ENCODE assay signal across 33 cellular contexts in genomic region chr10:25582961-25583360, GRCh38.
"Had no signal": no experiment of that assay in that cellular context is flagged by ENCODE, and none has a peak within 500 bp of the region (broad histone marks: within the 10 kb centered on the region; RNA-seq: fewer than 3 reads in every experiment).

No MANE protein-coding gene starts in this region.

- DNase-seq: Karpas-422, Kasumi-1, MG63, MM.1S, NCI-H1048, NCI-H1092, NCI-H1092 treated with DMSO at 0.1 percent for 48 hours, NCI-H1105, NCI-H1105 treated with DMSO at 0.1 percent for 48 hours, NCI-H1417, NCI-H1417 treated with DMSO at 0.1 percent for 48 hours, NCI-H1436, NCI-H1436 treated with DMSO at 0.1 percent for 48 hours, NCI-H146, NCI-H1694, NCI-H1694 treated with DMSO at 0.1 percent for 48 hours, NCI-H187, NCI-H187 treated with DMSO at 0.1 percent for 48 hours, NCI-H1930, NCI-H2029, NCI-H2029 treated with DMSO at 0.1 percent for 48 hours, NCI-H2081, NCI-H2081 treated with DMSO at 0.1 percent for 48 hours, NCI-H2107, NCI-H2171, NCI-H2171 treated with DMSO at 0.1 percent for 48 hours, NCI-H2227 treated with DMSO at 0.1 percent for 48 hours, NCI-H226, NCI-H345, NCI-H446, NCI-H446 treated with DMSO at 0.1 percent for 48 hours, NCI-H510A, NCI-H510A treated with DMSO at 0.1 percent for 48 hours had no signal
